ENCODE assay signal across 22 cellular contexts in the genomic region with DNA sequence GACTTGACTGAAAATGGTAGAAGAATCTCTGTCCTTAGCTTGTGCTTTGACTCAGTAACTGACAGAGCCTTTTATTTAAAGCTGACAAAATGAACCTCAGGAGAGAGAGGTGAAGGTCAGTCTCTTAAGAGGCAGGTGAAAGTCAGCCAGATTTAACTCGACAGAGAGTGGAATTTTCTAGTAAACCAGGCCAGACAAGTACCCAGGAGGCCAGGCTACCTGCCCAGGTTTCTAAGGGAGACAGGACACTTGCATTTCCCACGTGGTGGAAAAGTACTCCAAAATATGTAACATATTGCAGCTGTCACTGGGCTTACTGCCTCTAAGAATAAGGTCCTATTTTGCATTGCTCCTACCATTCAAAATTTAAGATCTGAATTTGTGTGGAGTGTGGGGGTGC.
DNase-seq lines count a peak whose midpoint lies in the region; ATAC-seq, FAIRE-seq and TF ChIP-seq lines count a peak whose summit lies in the region.
"Had no signal": no experiment of that assay in that cellular context is flagged by ENCODE, and none has a peak within 500 bp of the region (broad histone marks: within the 10 kb centered on the region; RNA-seq: fewer than 3 reads in every experiment).

No MANE protein-coding gene starts in this region.

- H3K9me3 ChIP-seq in prostate gland, result no peaks in the 10 kb centered on the region
- H3K9me3 ChIP-seq: A549, BLaER1, esophagus muscularis mucosa, ovary, vagina had no signal

- peak overlapping the region in 1 of 2 donors; percentile 34 for H3K27ac ChIP-seq in prostate gland
- H3K27ac ChIP-seq: A549, BLaER1, esophagus muscularis mucosa, ovary, skin epidermis, vagina, WERI-Rb-1 had no signal

- peak; percentile 98 for FAIRE-seq in islet of Langerhans (lab: Jason Lieb, UNC)
- FAIRE-seq: A549 had no signal

- H3K4me1 ChIP-seq in prostate gland (replicated peaks), result peaks cover 12% of the 10 kb centered on the region

- intact Hi-C loops in prostate gland (cut with DNase I) (no loop called here), sciatic nerve (cut with DNase I) (no loop called here)

- WGBS in prostate gland, result 7% methylated on average over 2 of the region's 2 CpGs

- DNase-seq in NCI-H2107 treated with DMSO at 0.1 percent for 48 hours (lab: John Stamatoyannopoulos, UW; ENCODE audit: unreplicated experiment), result peak; percentile 43
- DNase-seq in NCI-H2107 (lab: John Stamatoyannopoulos, UW), result no peak
- DNase-seq in SHP77 (lab: John Stamatoyannopoulos, UW), result peak; percentile 37 to 63
- peak; percentile 38 for DNase-seq in prostate gland (ENCODE audit: low spot score)
- DNase-seq in sciatic nerve (ENCODE audit: low spot score), result no peak
- no peak for DNase-seq in retina
- DNase-seq in amygdala (lab: John Stamatoyannopoulos, UW), result no peak
- DNase-seq: activated CD4-positive, alpha-beta T cell treated with anti-CD3 and anti-CD28 coated beads, Interleukin-2, amount 50 U/mL, for 4 hours; activated gamma-delta T cell treated with Interleukin-2 at 50 U/mL for 16 hours; effector CD4-positive, alpha-beta T cell; naive thymus-derived CD4-positive, alpha-beta T cell; ovary; stimulated activated CD4-positive, alpha-beta T cell treated with anti-CD3 and anti-CD28 coated beads, Interleukin-4, amount 100 ng/mL, for 1 hour; T-helper 17 cell; WERI-Rb-1 had no signal

- H3K36me3 ChIP-seq in prostate gland, result no peaks in the 10 kb centered on the region
- H3K36me3 ChIP-seq: BLaER1, esophagus muscularis mucosa, ovary, vagina, WERI-Rb-1 had no signal

- no peaks in the 10 kb centered on the region for H3K27me3 ChIP-seq in prostate gland (replicated peaks; ENCODE audit: insufficient read depth)
- H3K27me3 ChIP-seq: BLaER1, esophagus muscularis mucosa, ovary, vagina had no signal

- no peak for TF ChIP-seq CTCF in prostate gland (IDR thresholded peaks at IDR 0.05)

- TF ChIP-seq POLR2A in prostate gland (IDR thresholded peaks at IDR 0.05), result no peak

- ATAC-seq in sciatic nerve, result no peak
- ATAC-seq: A549; HCT116; naive thymus-derived CD4-positive, alpha-beta T cell; T-helper 17 cell had no signal

- H3K4me3 ChIP-seq in prostate gland, result no peak overlapping the region
- H3K4me3 ChIP-seq: A549, BLaER1, esophagus muscularis mucosa, ovary, skin epidermis, vagina had no signal

Comparison
In these comparisons a context has a peak if more than half of its experiments do, and no peak if none do; other contexts are left out.
1. DNase-seq: peak in NCI-H2107 treated with DMSO at 0.1 percent for 48 hours (single experiment), SHP77 (2 of 2) and prostate gland (single experiment); none in NCI-H2107 (single experiment), sciatic nerve (single experiment), retina (single experiment) and amygdala (0 of 56).